In the genomic region with DNA sequence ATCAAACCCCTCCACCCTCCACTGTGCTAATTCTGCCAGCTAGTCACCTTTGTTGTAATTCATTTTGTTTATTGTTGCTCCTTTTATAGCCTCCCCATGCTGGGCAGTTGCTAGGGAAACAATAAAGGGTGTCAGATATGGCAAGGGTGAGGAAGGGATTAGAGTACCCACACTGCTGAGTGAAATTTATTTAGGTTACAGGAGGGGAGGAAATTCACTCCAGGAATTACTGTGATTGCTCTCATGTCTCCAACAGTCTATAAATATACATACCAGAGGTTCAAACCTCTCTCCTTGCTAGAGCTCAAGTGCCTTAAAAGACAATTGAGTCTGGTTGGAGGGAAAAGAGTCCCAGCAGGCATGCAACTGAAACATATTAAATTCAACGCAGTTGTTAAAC, we compare ENCODE assay signal across 18 cellular contexts.
DNase-seq lines count a peak whose midpoint lies in the region; ATAC-seq and TF ChIP-seq lines count a peak whose summit lies in the region.
"Had no signal": no experiment of that assay in that cellular context is flagged by ENCODE, and none has a peak within 500 bp of the region (broad histone marks: within the 10 kb centered on the region; RNA-seq: fewer than 3 reads in every experiment).

No MANE protein-coding gene starts in this region.

- no peaks in the 10 kb centered on the region for H3K36me3 ChIP-seq in left ventricle myocardium inferior
- H3K36me3 ChIP-seq in gastroesophageal sphincter = no peaks in the 10 kb centered on the region
- H3K36me3 ChIP-seq in stomach smooth muscle (ENCODE audit: control insufficient read depth in 2 of 2, insufficient read depth in 2 of 2, low read length in 2 of 2) = no peaks in the 10 kb centered on the region
- H3K36me3 ChIP-seq: prostate gland, stomach had no signal

- intact Hi-C loops in Right ventricle myocardium superior (cut with DNase I) (no loop called here), left ventricle myocardium inferior (cut with micrococcal nuclease) (no loop called here)

- ATAC-seq in Right ventricle myocardium superior (ENCODE audit: poor library complexity) (peak; percentile 43), gastroesophageal sphincter (no peak)
- ATAC-seq: activated CD4-positive, CD25-positive, alpha-beta regulatory T cell treated with anti-CD3 and anti-CD28 coated beads, Interleukin-2, amount 50 U/mL, for 24 hours; left lobe of liver; T-helper 17 cell had no signal

- TF ChIP-seq EP300 in gastroesophageal sphincter (IDR thresholded peaks at IDR 0.05) = no peak

- TF ChIP-seq POLR2A in gastroesophageal sphincter (IDR thresholded peaks at IDR 0.05) = no peak

- no peak overlapping the region for H3K27ac ChIP-seq in left ventricle myocardium inferior (replicated peaks)
- peak overlapping the region in 3 of 4 donors; percentile 33 to 69 (median 41) for H3K27ac ChIP-seq in gastroesophageal sphincter
- peak overlapping the region; percentile 7 for H3K27ac ChIP-seq in stomach smooth muscle (ENCODE audit: low read length)
- H3K27ac ChIP-seq: prostate gland had no signal

- H3K4me3 ChIP-seq in left ventricle myocardium inferior (no peak overlapping the region), gastroesophageal sphincter (no peak overlapping the region), stomach smooth muscle (ENCODE audit: low read length in 2 of 2) (no peak overlapping the region)
- H3K4me3 ChIP-seq: prostate gland, stomach had no signal

- H3K9ac ChIP-seq in stomach smooth muscle (ENCODE audit: low read length in 2 of 2) = no peak overlapping the region

- WGBS in gastroesophageal sphincter (ENCODE audit: low coverage in 1 of 2), 2 donors = 10 to 64% methylated on average over 1 of the region's 1 CpG

- H3K27me3 ChIP-seq in left ventricle myocardium inferior (ENCODE audit: low read depth) (no peaks in the 10 kb centered on the region), gastroesophageal sphincter (no peaks in the 10 kb centered on the region), stomach smooth muscle (ENCODE audit: control insufficient read depth in 1 of 2, insufficient read depth in 2 of 2, low read length in 2 of 2) (no peaks in the 10 kb centered on the region)
- H3K27me3 ChIP-seq: stomach had no signal

- H3K4me1 ChIP-seq in left ventricle myocardium inferior = peaks cover 34% of the 10 kb centered on the region
- peaks cover 14 to 68% (median 21%) of the 10 kb centered on the region in 3 donors for H3K4me1 ChIP-seq in gastroesophageal sphincter
- H3K4me1 ChIP-seq in stomach smooth muscle (ENCODE audit: control insufficient read depth, insufficient read depth, low read length) = peaks cover 31% of the 10 kb centered on the region
- H3K4me1 ChIP-seq: prostate gland had no signal

- TF ChIP-seq CTCF in left ventricle myocardium inferior (IDR thresholded peaks at IDR 0.05; ENCODE audit: borderline replicate concordance) = no peak
- TF ChIP-seq CTCF in gastroesophageal sphincter (IDR thresholded peaks at IDR 0.05) = no peak

- no peak for DNase-seq in Right ventricle myocardium superior
- DNase-seq in left ventricle myocardium inferior = no peak
- DNase-seq in NCI-H2081 (lab: John Stamatoyannopoulos, UW) = peak; percentile 59 to 85
- DNase-seq in activated effector memory CD4-positive, alpha-beta T cell treated with anti-CD3 and anti-CD28 coated beads, Interleukin-2, amount 50 U/mL, for 16 hours = no peak
- no peak for DNase-seq in HuH-7.5 (ENCODE audit: low spot score)
- no peak for DNase-seq in stimulated activated CD4-positive, alpha-beta T cell treated with anti-CD3 and anti-CD28 coated beads, Interleukin-4, amount 100 ng/mL, for 4 hours
- DNase-seq: hippocampal formation, KBM-7, naive B cell, NCI-H1694 treated with DMSO at 0.1 percent for 48 hours, SHP77, stomach, T-helper 17 cell had no signal

- H3K9me3 ChIP-seq in left ventricle myocardium inferior (replicated peaks) = no peaks in the 10 kb centered on the region
- H3K9me3 ChIP-seq in gastroesophageal sphincter = no peaks in the 10 kb centered on the region
- H3K9me3 ChIP-seq in stomach smooth muscle (ENCODE audit: control insufficient read depth in 2 of 2, low read length in 2 of 2) = no peaks in the 10 kb centered on the region
- H3K9me3 ChIP-seq: prostate gland, stomach had no signal

Comparison
In these comparisons a context has a peak if more than half of its experiments do, and no peak if none do; other contexts are left out.
1. DNase-seq: peak in NCI-H2081 (2 of 2); none in Right ventricle myocardium superior (single experiment), left ventricle myocardium inferior (single experiment), activated effector memory CD4-positive, alpha-beta T cell treated with anti-CD3 and anti-CD28 coated beads, Interleukin-2, amount 50 U/mL, for 16 hours (single experiment), HuH-7.5 (single experiment) and stimulated activated CD4-positive, alpha-beta T cell treated with anti-CD3 and anti-CD28 coated beads, Interleukin-4, amount 100 ng/mL, for 4 hours (0 of 2).